20 cellular contexts compared by ENCODE assay signal in genomic region chr9:80492221-80492620, GRCh38.
DNase-seq lines count a peak whose midpoint lies in the region; ATAC-seq and TF ChIP-seq lines count a peak whose summit lies in the region.
"Had no signal": no experiment of that assay in that cellular context is flagged by ENCODE, and none has a peak within 500 bp of the region (broad histone marks: within the 10 kb centered on the region; RNA-seq: fewer than 3 reads in every experiment).

No MANE protein-coding gene starts in this region.

- no peak overlapping the region for H3K56ac ChIP-seq in IMR-90 (ENCODE audit: extremely low read depth, insufficient read depth, low read length)
- no peak overlapping the region for H3K56ac ChIP-seq in mesendoderm (ENCODE audit: low read length)

- H4K8ac ChIP-seq in IMR-90 (ENCODE audit: low read depth in 2 of 2, low read length in 2 of 2) (no peak overlapping the region), mesendoderm (ENCODE audit: low read depth, low read length) (no peak overlapping the region)

- no peak overlapping the region for H3K4me3 ChIP-seq in IMR-90 (ENCODE audit: insufficient read depth, low read depth, low read length)
- no peak overlapping the region for H3K4me3 ChIP-seq in mesendoderm (ENCODE audit: low read length)
- H3K4me3 ChIP-seq: thoracic aorta had no signal

- H3K14ac ChIP-seq in IMR-90 (replicated peaks; ENCODE audit: low read depth, low read length) = no peak overlapping the region

- H3K9me3 ChIP-seq in IMR-90 (ENCODE audit: control insufficient read depth, insufficient read depth, low read length) = no peaks in the 10 kb centered on the region
- H3K9me3 ChIP-seq: thoracic aorta had no signal

- H2BK15ac ChIP-seq in IMR-90 (ENCODE audit: low read depth, low read length) = no peak overlapping the region
- no peak overlapping the region for H2BK15ac ChIP-seq in mesendoderm (replicated peaks; ENCODE audit: low read depth)

- TF ChIP-seq POLR2A in IMR-90 (IDR thresholded peaks at IDR 0.05; ENCODE audit: low read depth, low read length) = no peak

- CTCF ChIA-PET in IMR-90 (lab: Yijun Ruan, JAX) = no interaction called here

- no peak overlapping the region for H2BK20ac ChIP-seq in IMR-90 (ENCODE audit: low read depth, low read length)

- TF ChIP-seq CTCF in IMR-90 (conservative IDR thresholded peaks at IDR 0.05; ENCODE audit: low read depth, low read length) = no peak

- DNase-seq in IMR-90 (peak; percentile 43), NCI-H226 (peak; percentile 82), glomerular visceral epithelial cell (ENCODE audit: extremely low spot score) (peak; percentile 8), mesendoderm (peak; percentile 46), posterior cingulate gyrus (no peak), NCI-H82 treated with DMSO at 0.1 percent for 48 hours (lab: John Stamatoyannopoulos, UW; ENCODE audit: unreplicated experiment) (no peak)
- DNase-seq: activated CD8-positive, alpha-beta T cell treated with anti-CD3 and anti-CD28 coated beads for 36 hours; activated T-cell treated with anti-CD3 and anti-CD28 coated beads, Interleukin-2, amount 50 U/mL, for 48 hours; caudate nucleus; effector memory CD4-positive, alpha-beta T cell; NCI-H1048; NCI-H2227 treated with DMSO at 0.1 percent for 48 hours; SHP77 treated with DMSO at 0.1 percent for 48 hours; small intestine; WERI-Rb-1 had no signal

- H2AK9ac ChIP-seq in IMR-90 (replicated peaks; ENCODE audit: low read depth, low read length, poor library complexity) = no peak overlapping the region

- H2AK5ac ChIP-seq in IMR-90 (ENCODE audit: low read depth, low read length) (no peak overlapping the region), mesendoderm (ENCODE audit: low read length) (no peak overlapping the region)

- ATAC-seq in IMR-90 (ENCODE audit: low read depth) = peak; percentile 60
- no peak for ATAC-seq in GM18907 (IDR thresholded peaks at IDR 0.05; ENCODE audit: unreplicated experiment)
- no peak for ATAC-seq in HG03135 (IDR thresholded peaks at IDR 0.05; ENCODE audit: unreplicated experiment)
- ATAC-seq: activated CD8-positive, alpha-beta T cell treated with anti-CD3 and anti-CD28 coated beads for 36 hours; activated naive CD4-positive, alpha-beta T cell treated with anti-CD3 and anti-CD28 coated beads, Interleukin-2, amount 50 U/mL, for 72 hours had no signal

- no TSS peak for BruUV-seq in IMR-90 (replicated peaks; lab: Mats Ljungman, UMichigan)

- no peak for TF ChIP-seq RAD21 in IMR-90 (IDR thresholded peaks at IDR 0.05; ENCODE audit: low read length)

- H3K4me1 ChIP-seq in IMR-90 (ENCODE audit: control insufficient read depth, insufficient read depth, low read length) (no peaks in the 10 kb centered on the region), mesendoderm (ENCODE audit: control insufficient read depth, low read depth, low read length) (no peaks in the 10 kb centered on the region)
- H3K4me1 ChIP-seq: parathyroid adenoma had no signal

- no peak overlapping the region for H3K18ac ChIP-seq in IMR-90 (ENCODE audit: low read depth, low read length)
- H3K18ac ChIP-seq in mesendoderm (ENCODE audit: low read length) = no peak overlapping the region

- H2AFZ ChIP-seq in IMR-90 (replicated peaks; ENCODE audit: low read length, poor library complexity) = no peak overlapping the region
- H2AFZ ChIP-seq: parathyroid adenoma had no signal

- H4K5ac ChIP-seq in IMR-90 (ENCODE audit: low read depth, low read length) (no peak overlapping the region), mesendoderm (ENCODE audit: low read length) (no peak overlapping the region)

- H2BK120ac ChIP-seq in IMR-90 (ENCODE audit: low read depth, low read length) (no peak overlapping the region), mesendoderm (ENCODE audit: low read depth, low read length) (no peak overlapping the region)

- no peaks in the 10 kb centered on the region for H3K79me2 ChIP-seq in mesendoderm (ENCODE audit: control insufficient read depth, insufficient read depth, low read length)
- H3K79me2 ChIP-seq: parathyroid adenoma had no signal

- H3K9ac ChIP-seq in IMR-90 (ENCODE audit: low read depth, low read length) (no peak overlapping the region), mesendoderm (ENCODE audit: low read length) (no peak overlapping the region)
- H3K9ac ChIP-seq: parathyroid adenoma had no signal

- H3K36me3 ChIP-seq in IMR-90 (ENCODE audit: control insufficient read depth, insufficient read depth, low read length) (no peaks in the 10 kb centered on the region), mesendoderm (ENCODE audit: control insufficient read depth, insufficient read depth, low read length) (no peaks in the 10 kb centered on the region)
- H3K36me3 ChIP-seq: thoracic aorta, WERI-Rb-1 had no signal

- no peak overlapping the region for H4K91ac ChIP-seq in IMR-90 (ENCODE audit: insufficient read depth, low read depth, low read length)

- no peaks in the 10 kb centered on the region for H4K20me1 ChIP-seq in IMR-90 (ENCODE audit: insufficient read depth, low read length)

- H3K79me1 ChIP-seq in IMR-90 (ENCODE audit: low read depth in 1 of 2, low read length in 2 of 2) = no peaks in the 10 kb centered on the region
- H3K79me1 ChIP-seq in mesendoderm (ENCODE audit: low read length) = no peaks in the 10 kb centered on the region

- intact Hi-C loops in IMR-90 (cut with micrococcal nuclease) (no loop called here), posterior cingulate gyrus (cut with DNase I) (no loop called here)

- POLR2A ChIA-PET in IMR-90 (lab: Charles Lee; ENCODE audit: unreplicated experiment) = no interaction called here

- H3K4ac ChIP-seq in IMR-90 (ENCODE audit: low read depth, low read length) = no peak overlapping the region
- H3K4ac ChIP-seq in mesendoderm (ENCODE audit: low read depth, low read length) = no peak overlapping the region

- H3K27ac ChIP-seq in IMR-90 (ENCODE audit: insufficient read depth, low read length) (no peak overlapping the region), mesendoderm (ENCODE audit: low read depth, low read length) (no peak overlapping the region)
- H3K27ac ChIP-seq: parathyroid adenoma, thoracic aorta, WERI-Rb-1 had no signal

- H3K4me2 ChIP-seq in IMR-90 (ENCODE audit: low read depth, low read length) (no peak overlapping the region), mesendoderm (ENCODE audit: low read length) (no peak overlapping the region)

- WGBS in IMR-90 (ENCODE audit: extremely low coverage in 2 of 2, insufficient read length in 1 of 2), 2 experiments = 20% methylated on average over 1 of the region's 3 CpGs; no CpG with 5 or more reads in 1 of the 2 experiments
- WGBS in mesendoderm (ENCODE audit: extremely low coverage, insufficient coverage, low lambda C conversion rate) = no CpG with 5 or more reads among the region's 3 CpGs

- in situ Hi-C loops in IMR-90 (cut with MboI; ENCODE audit: low sequenced_read_pairs) = no loop called here

- H3K9me1 ChIP-seq in IMR-90 (ENCODE audit: insufficient read depth, low read length) = no peaks in the 10 kb centered on the region

- no peak overlapping the region for H3K23ac ChIP-seq in IMR-90 (ENCODE audit: low read depth, low read length)
- no peak overlapping the region for H3K23ac ChIP-seq in mesendoderm (ENCODE audit: low read length)

- no peak overlapping the region for H2BK5ac ChIP-seq in IMR-90 (ENCODE audit: low read depth, low read length, poor library complexity, severe bottlenecking)
- no peak overlapping the region for H2BK5ac ChIP-seq in mesendoderm (ENCODE audit: low read length)

- no peaks in the 10 kb centered on the region for H3K27me3 ChIP-seq in IMR-90 (ENCODE audit: control insufficient read depth, insufficient read depth, low read length)
- H3K27me3 ChIP-seq in mesendoderm (ENCODE audit: insufficient read depth, low read length, poor library complexity) = no peaks in the 10 kb centered on the region

- dilution Hi-C loops in IMR-90 (cut with HindIII; ENCODE audit: low sequenced_read_pairs, unreplicated experiment) = no loop called here

TF ChIP-seq in IMR-90, 13 proteins besides CTCF, POLR2A, EP300 and RAD21:
- 0 out of 2 replicates have a peak, but pooled peaks have one; percentile 31 for TF ChIP-seq RFX5 (IDR thresholded peaks at IDR 0.05; ENCODE audit: low read depth, low read length)
- TF ChIP-seq CEBPB (IDR thresholded peaks at IDR 0.05; ENCODE audit: low read depth, low read length) = no peak
- no peak for TF ChIP-seq MXI1 (IDR thresholded peaks at IDR 0.05; ENCODE audit: borderline replicate concordance, low read depth, low read length)

Comparison
In these comparisons a context has a peak if more than half of its experiments do, and no peak if none do; other contexts are left out.
1. DNase-seq: peak in IMR-90 (single experiment), NCI-H226 (single experiment), glomerular visceral epithelial cell (single experiment) and mesendoderm (single experiment); none in posterior cingulate gyrus (0 of 10) and NCI-H82 treated with DMSO at 0.1 percent for 48 hours (single experiment).